In genomic region chr2:196174424-196174823, GRCh38 we compare ENCODE assay signal across 17 cellular contexts.
DNase-seq lines count a peak whose midpoint lies in the region; ATAC-seq and TF ChIP-seq lines count a peak whose summit lies in the region.
"Had no signal": no experiment of that assay in that cellular context is flagged by ENCODE, and none has a peak within 500 bp of the region (broad histone marks: within the 10 kb centered on the region; RNA-seq: fewer than 3 reads in every experiment).

No MANE protein-coding gene starts in this region.

- peak overlapping the region in 2 of 3 experiments; percentile 49 to 63 for H3K4me3 Mint-ChIP-seq in nephron
- H3K4me3 Mint-ChIP-seq: CD14-positive monocyte had no signal

- peaks cover 13% of the 10 kb centered on the region for H3K4me1 Mint-ChIP-seq in nephron

- no peak overlapping the region for H3K27ac Mint-ChIP-seq in nephron

- peak; percentile 55 for DNase-seq in NAMALWA (ENCODE audit: low spot score)
- DNase-seq in activated naive CD4-positive, alpha-beta T cell treated with anti-CD3 and anti-CD28 coated beads, Interleukin-2, amount 50 U/mL, for 16 hours, result peak; percentile 29
- no peak for DNase-seq in Ammon's horn (ENCODE audit: low spot score)
- no peak for DNase-seq in NCI-H774 (lab: John Stamatoyannopoulos, UW)
- no peak for DNase-seq in coronary artery (ENCODE audit: low spot score)
- DNase-seq: aorta; dermis blood vessel endothelial cell; GM23248; Kasumi-1; NCI-H187; psoas muscle; stimulated activated CD4-positive, alpha-beta T cell treated with anti-CD3 and anti-CD28 coated beads, Interleukin-2, amount 100 ng/mL, for 24 hours had no signal

- no peak overlapping the region for H3K27ac ChIP-seq in coronary artery
- H3K27ac ChIP-seq: GM23248, hepatocyte, psoas muscle had no signal

- ATAC-seq in HG03469 (IDR thresholded peaks at IDR 0.05; ENCODE audit: unreplicated experiment), result no peak
- ATAC-seq: psoas muscle had no signal

- peaks cover 2% of the 10 kb centered on the region for H3K9me3 Mint-ChIP-seq in nephron

- peak overlapping the region; percentile 20; the same call in 1 of the 2 replicates for H3K4me3 ChIP-seq in GM08714 (ENCODE audit: low read length)
- no peak overlapping the region for H3K4me3 ChIP-seq in coronary artery
- H3K4me3 ChIP-seq: GM23248, hepatocyte, psoas muscle had no signal

- H3K36me3 Mint-ChIP-seq in nephron (ENCODE audit: low read depth), result no peaks in the 10 kb centered on the region

- TF ChIP-seq CTCF in nephron (IDR thresholded peaks at IDR 0.05; ENCODE audit: unreplicated experiment in 3 of 3), result no peak
- TF ChIP-seq CTCF in coronary artery (IDR thresholded peaks at IDR 0.05), result no peak

- peaks cover 25% of the 10 kb centered on the region for H3K27me3 Mint-ChIP-seq in nephron (ENCODE audit: low read depth)

Comparison
In these comparisons a context has a peak if more than half of its experiments do, and no peak if none do; other contexts are left out.
1. DNase-seq: peak in NAMALWA (single experiment) and activated naive CD4-positive, alpha-beta T cell treated with anti-CD3 and anti-CD28 coated beads, Interleukin-2, amount 50 U/mL, for 16 hours (single experiment); none in Ammon's horn (single experiment), NCI-H774 (single experiment) and coronary artery (single experiment).